In genomic region chr3:11140054-11140712, GRCh38 we compare ENCODE assay signal across 7 cellular contexts. TPM values are rescaled to one million over a fixed set of nuclear protein-coding genes. Genes with fewer than 3 reads are reported as not detected.
DNase-seq lines count a peak whose midpoint lies in the region; ATAC-seq and TF ChIP-seq lines count a peak whose summit lies in the region.

No MANE protein-coding gene starts in this region.

- intact Hi-C loops in activated CD8-positive, alpha-beta T cell treated with anti-CD3 and anti-CD28 coated beads for 36 hours (cut with micrococcal nuclease), result no loop called here

- H3K4me3 Mint-ChIP-seq in activated CD8-positive, alpha-beta T cell treated with anti-CD3 and anti-CD28 coated beads for 36 hours, result no peak overlapping the region
- H3K4me3 Mint-ChIP-seq in naive B cell (peak overlapping the region in 7 of 8 donors; percentile 20 to 88 (median 84)), immature natural killer cell (no peak overlapping the region)

- peak; percentile 82 for DNase-seq in KG1 (lab: John Stamatoyannopoulos, UW)
- DNase-seq in activated CD8-positive, alpha-beta T cell treated with anti-CD3 and anti-CD28 coated beads for 36 hours, result peak; percentile 66
- peak; percentile 73 for DNase-seq in naive B cell
- DNase-seq in immature natural killer cell, result no peak

- CTCF ChIA-PET in activated CD8-positive, alpha-beta T cell treated with anti-CD3 and anti-CD28 coated beads for 36 hours (lab: Charles Lee), result no interaction called here

- no peak for TF ChIP-seq CTCF in activated CD8-positive, alpha-beta T cell treated with anti-CD3 and anti-CD28 coated beads for 36 hours (IDR thresholded peaks at IDR 0.05)

- POLR2A ChIA-PET in activated CD8-positive, alpha-beta T cell treated with anti-CD3 and anti-CD28 coated beads for 36 hours (lab: Charles Lee), result no interaction called here

- H3K27ac Mint-ChIP-seq in activated CD8-positive, alpha-beta T cell treated with anti-CD3 and anti-CD28 coated beads for 36 hours, result peak overlapping the region; percentile 31
- peak overlapping the region in 5 of 6 donors; percentile 3 to 94 (median 46) for H3K27ac Mint-ChIP-seq in naive B cell
- no peak overlapping the region for H3K27ac Mint-ChIP-seq in immature natural killer cell

- H3K4me1 Mint-ChIP-seq in activated CD8-positive, alpha-beta T cell treated with anti-CD3 and anti-CD28 coated beads for 36 hours (ENCODE audit: low read depth), result peaks cover 12% of the 10 kb centered on the region
- H3K4me1 Mint-ChIP-seq in naive B cell, result peaks cover 27 to 41% (median 40%) of the 10 kb centered on the region in 3 donors
- H3K4me1 Mint-ChIP-seq in immature natural killer cell, result peaks cover 6 to 7% of the 10 kb centered on the region in 2 donors

- H3K36me3 Mint-ChIP-seq in activated CD8-positive, alpha-beta T cell treated with anti-CD3 and anti-CD28 coated beads for 36 hours (ENCODE audit: low read depth), result no peaks in the 10 kb centered on the region
- H3K36me3 Mint-ChIP-seq in naive B cell, result peaks cover 0 to 5% of the 10 kb centered on the region in 2 donors
- H3K36me3 Mint-ChIP-seq in immature natural killer cell, result no peaks in the 10 kb centered on the region

- H3K27me3 Mint-ChIP-seq in activated CD8-positive, alpha-beta T cell treated with anti-CD3 and anti-CD28 coated beads for 36 hours, result peaks cover 19% of the 10 kb centered on the region
- H3K27me3 Mint-ChIP-seq in naive B cell, result no peaks in the 10 kb centered on the region
- peaks cover 0 to 4% (median 4%) of the 10 kb centered on the region in 3 donors for H3K27me3 Mint-ChIP-seq in immature natural killer cell (ENCODE audit: low read depth in 3 of 3)

- H3K9me3 Mint-ChIP-seq in activated CD8-positive, alpha-beta T cell treated with anti-CD3 and anti-CD28 coated beads for 36 hours, result no peaks in the 10 kb centered on the region
- H3K9me3 Mint-ChIP-seq in naive B cell (peaks cover 0 to 5% (median 2%) of the 10 kb centered on the region in 7 donors), immature natural killer cell (peaks cover 0 to 4% (median 0%) of the 10 kb centered on the region in 6 donors)

- peak; percentile 83 for ATAC-seq in GM18519 (IDR thresholded peaks at IDR 0.05; ENCODE audit: low FRiP score, unreplicated experiment)
- ATAC-seq in GM21529 (IDR thresholded peaks at IDR 0.05; ENCODE audit: unreplicated experiment), result peak; percentile 100
- ATAC-seq in activated CD8-positive, alpha-beta T cell treated with anti-CD3 and anti-CD28 coated beads for 36 hours, result peak; percentile 96
- peak; percentile 99 to 100 for ATAC-seq in naive B cell (ENCODE audit: low read depth in 2 of 2)
- no peak for ATAC-seq in SK-N-SH treated with all-trans-retinoic acid at 6 μM for 48 hours

TF ChIP-seq in SK-N-SH treated with all-trans-retinoic acid at 6 μM for 48 hours, 23 proteins besides CTCF, POLR2A, EP300 and RAD21:
- TF ChIP-seq ESRRG (CRISPR knock-in tag; IDR thresholded peaks at IDR 0.05), result no peak
- no peak for TF ChIP-seq ISL1 (CRISPR knock-in tag; IDR thresholded peaks at IDR 0.05)
- no peak for TF ChIP-seq CSDC2 (CRISPR knock-in tag; IDR thresholded peaks at IDR 0.05)
- TF ChIP-seq PPARA (CRISPR knock-in tag; IDR thresholded peaks at IDR 0.05; ENCODE audit: borderline replicate concordance), result no peak
- TF ChIP-seq ZNF8 (CRISPR knock-in tag; IDR thresholded peaks at IDR 0.05), result no peak
- no peak for TF ChIP-seq GLIS3 (CRISPR knock-in tag; IDR thresholded peaks at IDR 0.05)
- no peak for TF ChIP-seq SNAI2 (CRISPR knock-in tag; IDR thresholded peaks at IDR 0.05)
- TF ChIP-seq, protein P1, sequence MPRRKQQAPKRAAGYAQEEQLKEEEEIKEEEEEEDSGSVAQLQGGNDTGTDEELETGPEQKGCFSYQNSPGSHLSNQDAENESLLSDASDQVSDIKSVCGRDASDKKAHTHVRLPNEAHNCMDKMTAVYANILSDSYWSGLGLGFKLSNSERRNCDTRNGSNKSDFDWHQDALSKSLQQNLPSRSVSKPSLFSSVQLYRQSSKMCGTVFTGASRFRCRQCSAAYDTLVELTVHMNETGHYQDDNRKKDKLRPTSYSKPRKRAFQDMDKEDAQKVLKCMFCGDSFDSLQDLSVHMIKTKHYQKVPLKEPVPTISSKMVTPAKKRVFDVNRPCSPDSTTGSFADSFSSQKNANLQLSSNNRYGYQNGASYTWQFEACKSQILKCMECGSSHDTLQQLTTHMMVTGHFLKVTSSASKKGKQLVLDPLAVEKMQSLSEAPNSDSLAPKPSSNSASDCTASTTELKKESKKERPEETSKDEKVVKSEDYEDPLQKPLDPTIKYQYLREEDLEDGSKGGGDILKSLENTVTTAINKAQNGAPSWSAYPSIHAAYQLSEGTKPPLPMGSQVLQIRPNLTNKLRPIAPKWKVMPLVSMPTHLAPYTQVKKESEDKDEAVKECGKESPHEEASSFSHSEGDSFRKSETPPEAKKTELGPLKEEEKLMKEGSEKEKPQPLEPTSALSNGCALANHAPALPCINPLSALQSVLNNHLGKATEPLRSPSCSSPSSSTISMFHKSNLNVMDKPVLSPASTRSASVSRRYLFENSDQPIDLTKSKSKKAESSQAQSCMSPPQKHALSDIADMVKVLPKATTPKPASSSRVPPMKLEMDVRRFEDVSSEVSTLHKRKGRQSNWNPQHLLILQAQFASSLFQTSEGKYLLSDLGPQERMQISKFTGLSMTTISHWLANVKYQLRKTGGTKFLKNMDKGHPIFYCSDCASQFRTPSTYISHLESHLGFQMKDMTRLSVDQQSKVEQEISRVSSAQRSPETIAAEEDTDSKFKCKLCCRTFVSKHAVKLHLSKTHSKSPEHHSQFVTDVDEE (CRISPR knock-in tag; IDR thresholded peaks at IDR 0.05), result no peak
- no peak for TF ChIP-seq ARNTL (CRISPR knock-in tag; IDR thresholded peaks at IDR 0.05; ENCODE audit: borderline replicate concordance, low read depth)
- TF ChIP-seq ZC3H10 (CRISPR knock-in tag; IDR thresholded peaks at IDR 0.05), result no peak
- no peak for TF ChIP-seq ZNF565 (CRISPR knock-in tag; conservative IDR thresholded peaks at IDR 0.05; ENCODE audit: low read depth)
- TF ChIP-seq, protein P2, sequence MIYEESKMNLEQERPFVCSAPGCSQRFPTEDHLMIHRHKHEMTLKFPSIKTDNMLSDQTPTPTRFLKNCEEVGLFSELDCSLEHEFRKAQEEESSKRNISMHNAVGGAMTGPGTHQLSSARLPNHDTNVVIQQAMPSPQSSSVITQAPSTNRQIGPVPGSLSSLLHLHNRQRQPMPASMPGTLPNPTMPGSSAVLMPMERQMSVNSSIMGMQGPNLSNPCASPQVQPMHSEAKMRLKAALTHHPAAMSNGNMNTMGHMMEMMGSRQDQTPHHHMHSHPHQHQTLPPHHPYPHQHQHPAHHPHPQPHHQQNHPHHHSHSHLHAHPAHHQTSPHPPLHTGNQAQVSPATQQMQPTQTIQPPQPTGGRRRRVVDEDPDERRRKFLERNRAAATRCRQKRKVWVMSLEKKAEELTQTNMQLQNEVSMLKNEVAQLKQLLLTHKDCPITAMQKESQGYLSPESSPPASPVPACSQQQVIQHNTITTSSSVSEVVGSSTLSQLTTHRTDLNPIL (CRISPR knock-in tag; IDR thresholded peaks at IDR 0.05; ENCODE audit: low read depth), result no peak
- TF ChIP-seq RARB (CRISPR knock-in tag; IDR thresholded peaks at IDR 0.05), result no peak
- no peak for TF ChIP-seq ZFP3 (CRISPR knock-in tag; IDR thresholded peaks at IDR 0.05)
- no peak for TF ChIP-seq TOX (CRISPR knock-in tag; IDR thresholded peaks at IDR 0.05; ENCODE audit: borderline replicate concordance)
- no peak for TF ChIP-seq TCF4 (CRISPR knock-in tag; IDR thresholded peaks at IDR 0.05; ENCODE audit: borderline replicate concordance)

RNA-seq across cellular contexts. Expression of gene HRH1, which starts 14.1 kb away (rescaled TPM):
- under 1 TPM; 0.34 to 0.59 TPM for total RNA-seq in activated CD8-positive, alpha-beta T cell treated with anti-CD3 and anti-CD28 coated beads for 36 hours
- polyA plus RNA-seq in naive B cell (ENCODE audit: low read depth in 6 of 6) (not detected), immature natural killer cell (under 1 TPM in 1 of 3 donors, not detected in 2; 0.97 TPM)

Comparison
In these comparisons a context has a peak if more than half of its experiments do, and no peak if none do; other contexts are left out.
1. DNase-seq: peak in KG1 (single experiment), activated CD8-positive, alpha-beta T cell treated with anti-CD3 and anti-CD28 coated beads for 36 hours (single experiment) and naive B cell (single experiment); none in immature natural killer cell (0 of 3).
2. H3K27ac Mint-ChIP-seq: peak in activated CD8-positive, alpha-beta T cell treated with anti-CD3 and anti-CD28 coated beads for 36 hours (single experiment) and naive B cell (5 of 6); none in immature natural killer cell (0 of 6).
3. H3K4me3 Mint-ChIP-seq: peak in naive B cell (7 of 8); none in activated CD8-positive, alpha-beta T cell treated with anti-CD3 and anti-CD28 coated beads for 36 hours (single experiment) and immature natural killer cell (0 of 5).